1 cellular context compared by ENCODE assay signal in genomic region chr19:19465436-19466070, GRCh38.
TF ChIP-seq lines count a peak whose summit lies in the region.

No MANE protein-coding gene starts in this region.

TF ChIP-seq in GM12878, 131 proteins besides CTCF, POLR2A, EP300 and RAD21 (continued from another document):
- no peak for TF ChIP-seq GATAD2B (conservative IDR thresholded peaks at IDR 0.05; ENCODE audit: low read depth)
- TF ChIP-seq ZBTB40 (IDR thresholded peaks at IDR 0.05; ENCODE audit: borderline replicate concordance) = no peak
- no peak for TF ChIP-seq NRF1 (conservative IDR thresholded peaks at IDR 0.05; ENCODE audit: low read depth, low read length)
- no peak for TF ChIP-seq NR2C2 (IDR thresholded peaks at IDR 0.05; ENCODE audit: borderline replicate concordance, control insufficient read depth, insufficient read length, low read depth)
- no peak for TF ChIP-seq TBL1XR1 (IDR thresholded peaks at IDR 0.05; ENCODE audit: low read depth, low read length)
- TF ChIP-seq ESRRA (IDR thresholded peaks at IDR 0.05; ENCODE audit: low read length) = no peak
- no peak for TF ChIP-seq STAT1 (conservative IDR thresholded peaks at IDR 0.05)
